ENCODE assay signal across 14 cellular contexts in genomic region chr18:75029456-75029855, GRCh38.
DNase-seq lines count a peak whose midpoint lies in the region; ATAC-seq and TF ChIP-seq lines count a peak whose summit lies in the region.
"Had no signal": no experiment of that assay in that cellular context is flagged by ENCODE, and none has a peak within 500 bp of the region (broad histone marks: within the 10 kb centered on the region; RNA-seq: fewer than 3 reads in every experiment).

No MANE protein-coding gene starts in this region.

- H3K9me3 Mint-ChIP-seq in mesothelial cell of epicardium: no peaks in the 10 kb centered on the region
- H3K9me3 Mint-ChIP-seq: dendritic cell treated with granulocyte-macrophage colony-stimulating factor and Interleukin-4, amounts not matched to agents 40 ng/mL and 50 ng/mL, for 4 days; WTC11 had no signal

- TF ChIP-seq CTCF in GM10266 (IDR thresholded peaks at IDR 0.05; ENCODE audit: control insufficient read depth, insufficient read depth, low read depth, missing control alignments) (no peak), mesothelial cell of epicardium (IDR thresholded peaks at IDR 0.05; ENCODE audit: unreplicated experiment) (no peak)

- no peak for DNase-seq in activated CD4-positive, CD25-positive, alpha-beta regulatory T cell treated with anti-CD3 and anti-CD28 coated beads, Interleukin-2, amount 50 U/mL, for 72 hours
- peak in 4 of 6 experiments; percentile 2 to 55 (median 51) for DNase-seq in stimulated activated naive CD4-positive, alpha-beta T cell (lab: John Stamatoyannopoulos, UW)
- no peak for DNase-seq in stimulated activated naive CD4-positive, alpha-beta T cell treated with Interleukin-2 at 50 U/mL for 16 hours (lab: John Stamatoyannopoulos, UW)
- DNase-seq in central memory CD4-positive, alpha-beta T cell: peak; percentile 21
- DNase-seq in GM10266 (ENCODE audit: extremely low spot score): no peak
- no peak for DNase-seq in mesothelial cell of epicardium (ENCODE audit: low spot score in 2 of 2, unreplicated experiment in 2 of 2)
- no peak for DNase-seq in cortex of kidney (lab: John Stamatoyannopoulos, UW)
- DNase-seq: Calu3, heart left ventricle, NCI-H1105 treated with DMSO at 0.1 percent for 48 hours, NCI-H2081 treated with DMSO at 0.1 percent for 48 hours had no signal

- peaks cover 2% of the 10 kb centered on the region for H3K27me3 Mint-ChIP-seq in mesothelial cell of epicardium (ENCODE audit: low read depth)
- H3K27me3 Mint-ChIP-seq: dendritic cell treated with granulocyte-macrophage colony-stimulating factor and Interleukin-4, amounts not matched to agents 40 ng/mL and 50 ng/mL, for 4 days had no signal

- H3K4me1 Mint-ChIP-seq in mesothelial cell of epicardium: peaks cover 5% of the 10 kb centered on the region

- H3K36me3 Mint-ChIP-seq in mesothelial cell of epicardium: no peaks in the 10 kb centered on the region
- H3K36me3 Mint-ChIP-seq: WTC11 had no signal

- H3K27ac Mint-ChIP-seq in mesothelial cell of epicardium: no peak overlapping the region
- H3K27ac Mint-ChIP-seq: dendritic cell treated with granulocyte-macrophage colony-stimulating factor and Interleukin-4, amounts not matched to agents 40 ng/mL and 50 ng/mL, for 4 days; WTC11 had no signal

- peak; percentile 25 to 27 for ATAC-seq in activated CD4-positive, CD25-positive, alpha-beta regulatory T cell treated with anti-CD3 and anti-CD28 coated beads, Interleukin-2, amount 50 U/mL, for 24 hours
- ATAC-seq: heart left ventricle, WTC11 had no signal

- H3K4me3 Mint-ChIP-seq in mesothelial cell of epicardium: no peak overlapping the region
- H3K4me3 Mint-ChIP-seq: dendritic cell treated with granulocyte-macrophage colony-stimulating factor and Interleukin-4, amounts not matched to agents 40 ng/mL and 50 ng/mL, for 4 days; WTC11 had no signal

Comparison
In these comparisons a context has a peak if more than half of its experiments do, and no peak if none do; other contexts are left out.
1. DNase-seq: peak in stimulated activated naive CD4-positive, alpha-beta T cell (4 of 6) and central memory CD4-positive, alpha-beta T cell (single experiment); none in activated CD4-positive, CD25-positive, alpha-beta regulatory T cell treated with anti-CD3 and anti-CD28 coated beads, Interleukin-2, amount 50 U/mL, for 72 hours (single experiment), stimulated activated naive CD4-positive, alpha-beta T cell treated with Interleukin-2 at 50 U/mL for 16 hours (single experiment), GM10266 (single experiment), mesothelial cell of epicardium (0 of 2) and cortex of kidney (single experiment).